ENCODE assay signal across 9 cellular contexts in genomic region chr6:11364971-11365397, GRCh38.
DNase-seq lines count a peak whose midpoint lies in the region; ATAC-seq, FAIRE-seq and TF ChIP-seq lines count a peak whose summit lies in the region.
"Had no signal": no experiment of that assay in that cellular context is flagged by ENCODE, and none has a peak within 500 bp of the region (broad histone marks: within the 10 kb centered on the region; RNA-seq: fewer than 3 reads in every experiment).

No MANE protein-coding gene starts in this region.

- H3K36me3 ChIP-seq in brain microvascular endothelial cell (replicated peaks): no peaks in the 10 kb centered on the region
- no peaks in the 10 kb centered on the region for H3K36me3 ChIP-seq in skeletal muscle tissue (ENCODE audit: control insufficient read depth in 3 of 3, insufficient read depth in 3 of 3, low read length in 3 of 3)

- peak; percentile 15 for DNase-seq in RCC 7860 (ENCODE audit: low spot score)
- DNase-seq in brain microvascular endothelial cell: peak; percentile 28
- peak; percentile 96 for DNase-seq in iris pigment epithelial cell (ENCODE audit: low read depth)
- no peak for DNase-seq in NCI-H345 treated with DMSO at 0.1 percent for 48 hours (lab: John Stamatoyannopoulos, UW; ENCODE audit: unreplicated experiment)
- DNase-seq: MM.1S had no signal

- peaks cover 2 to 11% (median 7%) of the 10 kb centered on the region in 3 donors for H3K4me1 ChIP-seq in skeletal muscle tissue (ENCODE audit: control insufficient read depth in 3 of 3, insufficient read depth in 3 of 3, low read length in 3 of 3)

- TF ChIP-seq CTCF in brain microvascular endothelial cell (IDR thresholded peaks at IDR 0.05; ENCODE audit: low read depth, low read length, missing control alignments): no peak

- no peak for FAIRE-seq in RCC 7860 (lab: Jason Lieb, UNC)

- in situ Hi-C loops in brain microvascular endothelial cell (cut with HindIII; ENCODE audit: low pct_ligation_motif_present, low sequenced_read_pairs): no loop called here

- H3K27ac ChIP-seq in brain microvascular endothelial cell: peak overlapping the region; percentile 52
- peak overlapping the region; percentile 63 for H3K27ac ChIP-seq in skeletal muscle tissue (ENCODE audit: low read depth, low read length)

- no peak overlapping the region for H3K9ac ChIP-seq in skeletal muscle tissue (ENCODE audit: low read depth in 1 of 3, low read length in 3 of 3)

- H3K4me3 ChIP-seq in brain microvascular endothelial cell (ENCODE audit: low read depth, low read length) (no peak overlapping the region), skeletal muscle tissue (ENCODE audit: low read length in 3 of 3) (no peak overlapping the region)

- H3K9me3 ChIP-seq in skeletal muscle tissue (ENCODE audit: control insufficient read depth in 3 of 3, low read length in 3 of 3): no peaks in the 10 kb centered on the region

- no peak for ATAC-seq in HG03439 (IDR thresholded peaks at IDR 0.05; ENCODE audit: unreplicated experiment)
- ATAC-seq in HG03045 (IDR thresholded peaks at IDR 0.05; ENCODE audit: unreplicated experiment): no peak
- ATAC-seq in SK-N-SH treated with all-trans-retinoic acid at 6 μM for 48 hours: no peak

- H3K27me3 ChIP-seq in brain microvascular endothelial cell (replicated peaks): no peaks in the 10 kb centered on the region
- no peaks in the 10 kb centered on the region for H3K27me3 ChIP-seq in skeletal muscle tissue (ENCODE audit: control insufficient read depth in 3 of 3, insufficient read depth in 3 of 3, low read length in 3 of 3)

TF ChIP-seq in SK-N-SH treated with all-trans-retinoic acid at 6 μM for 48 hours, 23 proteins besides CTCF, POLR2A, EP300 and RAD21:
- TF ChIP-seq TOX (CRISPR knock-in tag; IDR thresholded peaks at IDR 0.05; ENCODE audit: borderline replicate concordance) (no peak), CSDC2 (CRISPR knock-in tag; IDR thresholded peaks at IDR 0.05) (no peak), RARB (CRISPR knock-in tag; IDR thresholded peaks at IDR 0.05) (no peak), POU6F1 (CRISPR knock-in tag; IDR thresholded peaks at IDR 0.05; ENCODE audit: borderline replicate concordance, low read depth) (no peak), TCF4 (CRISPR knock-in tag; IDR thresholded peaks at IDR 0.05; ENCODE audit: borderline replicate concordance) (no peak), SNAI2 (CRISPR knock-in tag; IDR thresholded peaks at IDR 0.05) (no peak), GLIS3 (CRISPR knock-in tag; IDR thresholded peaks at IDR 0.05) (no peak), ZNF565 (CRISPR knock-in tag; conservative IDR thresholded peaks at IDR 0.05; ENCODE audit: low read depth) (no peak), CREB5 (CRISPR knock-in tag; IDR thresholded peaks at IDR 0.05; ENCODE audit: low read depth) (no peak)
- TF ChIP-seq, protein P1, sequence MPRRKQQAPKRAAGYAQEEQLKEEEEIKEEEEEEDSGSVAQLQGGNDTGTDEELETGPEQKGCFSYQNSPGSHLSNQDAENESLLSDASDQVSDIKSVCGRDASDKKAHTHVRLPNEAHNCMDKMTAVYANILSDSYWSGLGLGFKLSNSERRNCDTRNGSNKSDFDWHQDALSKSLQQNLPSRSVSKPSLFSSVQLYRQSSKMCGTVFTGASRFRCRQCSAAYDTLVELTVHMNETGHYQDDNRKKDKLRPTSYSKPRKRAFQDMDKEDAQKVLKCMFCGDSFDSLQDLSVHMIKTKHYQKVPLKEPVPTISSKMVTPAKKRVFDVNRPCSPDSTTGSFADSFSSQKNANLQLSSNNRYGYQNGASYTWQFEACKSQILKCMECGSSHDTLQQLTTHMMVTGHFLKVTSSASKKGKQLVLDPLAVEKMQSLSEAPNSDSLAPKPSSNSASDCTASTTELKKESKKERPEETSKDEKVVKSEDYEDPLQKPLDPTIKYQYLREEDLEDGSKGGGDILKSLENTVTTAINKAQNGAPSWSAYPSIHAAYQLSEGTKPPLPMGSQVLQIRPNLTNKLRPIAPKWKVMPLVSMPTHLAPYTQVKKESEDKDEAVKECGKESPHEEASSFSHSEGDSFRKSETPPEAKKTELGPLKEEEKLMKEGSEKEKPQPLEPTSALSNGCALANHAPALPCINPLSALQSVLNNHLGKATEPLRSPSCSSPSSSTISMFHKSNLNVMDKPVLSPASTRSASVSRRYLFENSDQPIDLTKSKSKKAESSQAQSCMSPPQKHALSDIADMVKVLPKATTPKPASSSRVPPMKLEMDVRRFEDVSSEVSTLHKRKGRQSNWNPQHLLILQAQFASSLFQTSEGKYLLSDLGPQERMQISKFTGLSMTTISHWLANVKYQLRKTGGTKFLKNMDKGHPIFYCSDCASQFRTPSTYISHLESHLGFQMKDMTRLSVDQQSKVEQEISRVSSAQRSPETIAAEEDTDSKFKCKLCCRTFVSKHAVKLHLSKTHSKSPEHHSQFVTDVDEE (CRISPR knock-in tag; IDR thresholded peaks at IDR 0.05): no peak
